Comparison of ENCODE assay signal across 23 cellular contexts in genomic region chr3:152559246-152559645, GRCh38.
"Had no signal": no experiment of that assay in that cellular context is flagged by ENCODE, and none has a peak within 500 bp of the region (broad histone marks: within the 10 kb centered on the region; RNA-seq: fewer than 3 reads in every experiment).

No MANE protein-coding gene starts in this region.

- H3K36me3 ChIP-seq: left lung, pancreas, tibial nerve, upper lobe of left lung, vagina had no signal

- ATAC-seq: left colon; left lung; mucosa of descending colon; naive thymus-derived CD4-positive, alpha-beta T cell; natural killer cell treated with Interleukin-12 subunit alpha and Interleukin-12 subunit beta and Interleukin-15 and Interleukin-18, amount 100 ng/mL, for 72 hours; pancreas; psoas muscle; sciatic nerve; stimulated activated naive B cell treated with anti-CD40 and anti-IgM and Interleukin-4, amounts not matched to agents 10 μg/mL and 1 μg/mL and 100 μg/mL, for 72 hours had no signal

- H3K9me3 ChIP-seq: mucosa of descending colon, pancreas, psoas muscle, tibial nerve, upper lobe of left lung, vagina had no signal

- H3K4me3 ChIP-seq: left lung, lung, mucosa of descending colon, pancreas, psoas muscle, skin epidermis, tibial nerve, upper lobe of left lung, vagina had no signal

- H3K27ac ChIP-seq: left lung, pancreas, psoas muscle, skin epidermis, upper lobe of left lung, vagina had no signal

- DNase-seq: hippocampal formation; left colon; midbrain; mucosa of descending colon; naive thymus-derived CD4-positive, alpha-beta T cell; nucleus accumbens; psoas muscle; stimulated activated CD4-positive, alpha-beta T cell treated with anti-CD3 and anti-CD28 coated beads, Interleukin-12 subunit alpha, Interleukin-12 subunit beta, amount 100 ng/mL, for 4 hours; stimulated activated CD4-positive, alpha-beta T cell treated with anti-CD3 and anti-CD28 coated beads, Interleukin-15, amount 100 ng/mL, for 24 hours; stimulated activated CD4-positive, alpha-beta T cell treated with anti-CD3 and anti-CD28 coated beads, Interleukin-2, amount 100 ng/mL, for 24 hours; stimulated activated CD4-positive, alpha-beta T cell treated with anti-CD3 and anti-CD28 coated beads, Interleukin-4, amount 100 ng/mL, for 1 hour; stimulated activated naive B cell treated with anti-CD40 and anti-IgM and Interleukin-4, amounts not matched to agents 10 μg/mL and 1 μg/mL and 100 μg/mL, for 72 hours; substantia nigra had no signal

- FAIRE-seq: keratinocyte, pancreas had no signal

- H3K4me1 ChIP-seq: left lung, pancreas had no signal

- H3K27me3 ChIP-seq: left lung, pancreas, tibial nerve, upper lobe of left lung, vagina had no signal
